8 cellular contexts compared by ENCODE assay signal in genomic region chr4:17780461-17781071, GRCh38. TPM values are rescaled to one million over a fixed set of nuclear protein-coding genes. Genes with fewer than 3 reads are reported as not detected.
DNase-seq lines count a peak whose midpoint lies in the region; ATAC-seq lines count a peak whose summit lies in the region.
"Had no signal": no experiment of that assay in that cellular context is flagged by ENCODE, and none has a peak within 500 bp of the region (broad histone marks: within the 10 kb centered on the region; RNA-seq: fewer than 3 reads in every experiment).

No MANE protein-coding gene starts in this region.

- peaks cover 8% of the 10 kb centered on the region for H3K4me1 ChIP-seq in right cardiac atrium (ENCODE audit: control insufficient read depth, insufficient read depth, low read length)

- H3K27me3 ChIP-seq in H7 (ENCODE audit: control insufficient read depth, insufficient read depth, low read length) (peaks cover 36% of the 10 kb centered on the region), right cardiac atrium (ENCODE audit: control insufficient read depth, insufficient read depth) (peaks cover 2% of the 10 kb centered on the region)

- no peak overlapping the region for H3K27ac ChIP-seq in right cardiac atrium (ENCODE audit: low read length)

- ATAC-seq in right cardiac atrium (no peak), GM18873 (IDR thresholded peaks at IDR 0.05; ENCODE audit: low FRiP score, unreplicated experiment) (no peak)
- ATAC-seq: activated CD4-positive, CD25-positive, alpha-beta regulatory T cell treated with anti-CD3 and anti-CD28 coated beads, Interleukin-2, amount 50 U/mL, for 24 hours had no signal

- no peaks in the 10 kb centered on the region for H3K36me3 ChIP-seq in H7 (replicated peaks; ENCODE audit: control insufficient read depth, insufficient read depth, low read length)

- intact Hi-C loops in right cardiac atrium (cut with DNase I): no loop called here

- WGBS in right cardiac atrium: 18% methylated on average over 11 of the region's 11 CpGs

- peak overlapping the region; percentile 42; the same call in 1 of the 2 replicates for H3K4me3 ChIP-seq in H7 (ENCODE audit: insufficient read depth, low read depth, low read length)
- H3K4me3 ChIP-seq in right cardiac atrium (ENCODE audit: low read length): peak overlapping the region; percentile 46
- H3K4me3 ChIP-seq in skeletal muscle cell (ENCODE audit: low read depth, low read length): peak overlapping the region; percentile 54

- DNase-seq in H7 (no peak), SHP77 (lab: John Stamatoyannopoulos, UW) (peak; percentile 69 to 73), right cardiac atrium (no peak), skeletal muscle cell (ENCODE audit: low read depth) (no peak), COLO829 (ENCODE audit: low spot score) (no peak), RPMI8226 (no peak)

- no peaks in the 10 kb centered on the region for H3K9me3 ChIP-seq in right cardiac atrium (ENCODE audit: control insufficient read depth, low read length)

RNA-seq across cellular contexts. Expression of gene FAM184B, which starts 0.9 kb away (rescaled TPM):
- not detected in 2 replicates for total RNA-seq in H7 (2014; rRNA removed; shearing (Covaris generic))
- total RNA-seq in right cardiac atrium: not detected
- 0.05 TPM for polyA plus RNA-seq in right cardiac atrium

RNA-seq across cellular contexts. Expression of gene DCAF16, which starts 30.0 kb away (rescaled TPM):
- 26.1 and 31.1 TPM in 2 replicates for total RNA-seq in H7 (2014; rRNA removed; shearing (Covaris generic))
- total RNA-seq in right cardiac atrium: 10 to 100 TPM; 15.5 to 21.7 (median 18.3) TPM
- polyA plus RNA-seq in right cardiac atrium: 9.2 TPM

RNA-seq across cellular contexts. Expression of gene NCAPG, which starts 30.2 kb away (rescaled TPM):
- total RNA-seq in H7 (2014; rRNA removed; shearing (Covaris generic)): 75.2 and 77.1 TPM in 2 replicates
- total RNA-seq in right cardiac atrium: 1 to 10 TPM in 1 of 4 donors, under 1 TPM in 3; 0.17 to 1.3 (median 0.64) TPM
- 0.14 TPM for polyA plus RNA-seq in right cardiac atrium

Comparison
In these comparisons a context has a peak if more than half of its experiments do, and no peak if none do; other contexts are left out.
1. DNase-seq: peak in SHP77 (2 of 2); none in H7 (single experiment), right cardiac atrium (0 of 3), skeletal muscle cell (single experiment), COLO829 (single experiment) and RPMI8226 (single experiment).
2. RNA of gene NCAPG, which starts 30.2 kb away (total RNA-seq): 75.2 to 77.1 TPM in H7; 0.17 to 1.3 TPM in right cardiac atrium; every median in the first group is over 10 times any median in the second.
3. Peak in every context shown above with its lines, with median percentiles within 50 percentile points of each other: H3K4me3 ChIP-seq.